ENCODE assay signal across 8 cellular contexts in genomic region chr17:47895856-47896671, GRCh38. TPM values are rescaled to one million over a fixed set of nuclear protein-coding genes. Genes with fewer than 3 reads are reported as not detected.
DNase-seq lines count a peak whose midpoint lies in the region; ATAC-seq and TF ChIP-seq lines count a peak whose summit lies in the region.

SP2 (plus strand) TSS chr17:47896236; CDS start chr17:47896287, 51 bp downstream.

- H3K79me2 ChIP-seq in ACC112 (ENCODE audit: control insufficient read depth, insufficient read depth, low read length, unreplicated experiment) = peaks cover 16% of the 10 kb centered on the region

- peak; percentile 35 for TF ChIP-seq POLR2A in breast epithelium (IDR thresholded peaks at IDR 0.05)

- H3K9ac ChIP-seq in skeletal muscle tissue (ENCODE audit: low read depth in 1 of 3, low read length in 3 of 3) = peak within 1 kb of the TSS; percentile 98 to 99 (median 99)

- intact Hi-C loops in breast epithelium (cut with DNase I; ENCODE audit: low total_unique reads) = no loop called here

- H2AFZ ChIP-seq in ACC112 (ENCODE audit: low read length, unreplicated experiment) = peak within 1 kb of the TSS; percentile 89

- ATAC-seq in GM18870 (IDR thresholded peaks at IDR 0.05; ENCODE audit: unreplicated experiment) (peak; percentile 91), HG03135 (IDR thresholded peaks at IDR 0.05; ENCODE audit: unreplicated experiment) (peak; percentile 87)

- TF ChIP-seq CTCF in VCaP (conservative IDR thresholded peaks at IDR 0.05) (no peak), breast epithelium (IDR thresholded peaks at IDR 0.05) (peak; percentile 19 to 72 (median 35))

- H3K27me3 ChIP-seq in ACC112 (ENCODE audit: insufficient read depth, low read length) (no peaks in the 10 kb centered on the region), breast epithelium (no peaks in the 10 kb centered on the region), skeletal muscle tissue (ENCODE audit: control insufficient read depth in 3 of 3, insufficient read depth in 3 of 3, low read length in 3 of 3) (no peaks in the 10 kb centered on the region)

- H3K9me3 ChIP-seq in breast epithelium = no peaks in the 10 kb centered on the region
- peaks cover 2% of the 10 kb centered on the region for H3K9me3 ChIP-seq in iPS-18c (ENCODE audit: control insufficient read depth, insufficient read depth, low read length)
- H3K9me3 ChIP-seq in skeletal muscle tissue (ENCODE audit: control insufficient read depth in 3 of 3, low read length in 3 of 3) = no peaks in the 10 kb centered on the region

- H3K4me1 ChIP-seq in ACC112 (ENCODE audit: control insufficient read depth, insufficient read depth, low read length, unreplicated experiment) = peaks cover 16% of the 10 kb centered on the region
- peaks cover 5 to 31% of the 10 kb centered on the region in 2 donors for H3K4me1 ChIP-seq in breast epithelium
- peaks cover 27 to 57% (median 44%) of the 10 kb centered on the region in 3 donors for H3K4me1 ChIP-seq in skeletal muscle tissue (ENCODE audit: control insufficient read depth in 3 of 3, insufficient read depth in 3 of 3, low read length in 3 of 3)

- peak within 1 kb of the TSS; percentile 86 for H3K4me3 ChIP-seq in ACC112 (ENCODE audit: low read depth, low read length)
- peak within 1 kb of the TSS; percentile 56 to 99 (median 76) for H3K4me3 ChIP-seq in breast epithelium
- H3K4me3 ChIP-seq in iPS-18c (ENCODE audit: insufficient read depth, low read depth, low read length) = peak within 1 kb of the TSS; percentile 96
- peak within 1 kb of the TSS; percentile 86 to 99 (median 97) for H3K4me3 ChIP-seq in skeletal muscle tissue (ENCODE audit: low read length in 3 of 3)

- H3K36me3 ChIP-seq in ACC112 (ENCODE audit: insufficient read depth, low read length) (no peaks in the 10 kb centered on the region), breast epithelium (no peaks in the 10 kb centered on the region), skeletal muscle tissue (ENCODE audit: control insufficient read depth in 3 of 3, insufficient read depth in 3 of 3, low read length in 3 of 3) (peaks cover 0 to 6% (median 0%) of the 10 kb centered on the region in 3 donors)

- DNase-seq in NCI-H2196 treated with DMSO at 0.1 percent for 48 hours (lab: John Stamatoyannopoulos, UW; ENCODE audit: unreplicated experiment) (peak; percentile 100), breast epithelium (ENCODE audit: low spot score in 2 of 2) (peak; percentile 99 to 100)

- H3K27ac ChIP-seq in ACC112 (ENCODE audit: low read depth, low read length) (peak within 1 kb of the TSS; percentile 85), VCaP (peak within 1 kb of the TSS; percentile 96), breast epithelium (peak within 1 kb of the TSS; percentile 100), skeletal muscle tissue (ENCODE audit: low read depth, low read length) (peak within 1 kb of the TSS; percentile 98)

RNA-seq across cellular contexts. Expression of gene SP2, which starts in this region (rescaled TPM):
- 1 to 10 TPM; 4.6 to 9.8 (median 5.6) TPM for total RNA-seq in breast epithelium
- 0.52 TPM for total RNA-seq in skeletal muscle tissue

Comparison
In these comparisons a context has a peak if more than half of its experiments do, and no peak if none do; other contexts are left out.
1. Peak in every context shown above with its lines: DNase-seq, ATAC-seq, H3K4me3 ChIP-seq and H3K27ac ChIP-seq.